8 cellular contexts compared by ENCODE assay signal in the genomic region with DNA sequence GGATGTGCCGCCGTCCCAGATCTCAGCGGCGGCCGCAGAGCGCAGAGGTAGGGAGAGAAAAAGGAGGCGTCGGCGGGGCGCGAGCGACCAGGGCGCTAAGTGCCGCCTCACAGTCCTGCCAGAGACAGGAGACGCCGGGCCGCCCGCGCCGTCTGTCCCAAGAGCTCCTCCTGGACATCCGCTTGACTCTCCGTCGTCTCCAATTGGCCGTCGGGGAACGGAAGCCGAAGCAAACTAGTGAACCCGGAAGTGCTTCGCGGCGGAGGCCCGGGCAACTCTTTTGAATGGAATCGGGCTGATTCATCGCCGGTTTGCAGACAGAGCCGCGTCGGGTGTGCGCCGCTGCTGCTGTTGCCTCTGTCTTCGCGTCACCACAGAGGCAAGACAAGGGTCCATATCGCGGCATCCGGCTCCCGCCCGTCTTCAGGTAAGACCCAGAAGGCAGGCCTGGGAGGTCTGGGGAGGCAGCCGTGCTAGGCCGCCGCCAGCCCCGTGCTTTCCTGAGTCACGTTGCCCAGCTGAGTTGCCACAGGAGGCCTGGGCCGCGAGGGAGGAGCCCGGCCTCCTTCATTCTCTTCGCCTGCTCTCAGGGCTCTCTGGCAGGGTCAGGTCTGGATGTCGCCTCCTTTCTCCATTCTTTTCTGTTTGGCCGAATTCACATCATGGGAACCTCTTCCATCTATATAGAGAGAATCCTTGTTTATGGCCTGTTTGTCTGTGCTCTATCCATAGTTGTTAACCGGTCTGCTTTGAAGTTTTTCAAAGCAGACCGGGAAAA. TPM values are rescaled to one million over a fixed set of nuclear protein-coding genes. Genes with fewer than 3 reads are reported as not detected.
A peak's percentile ranks its signal among the peaks of the same experiment; 100 is the strongest.
DNase-seq lines count a peak whose midpoint lies in the region; ATAC-seq and TF ChIP-seq lines count a peak whose summit lies in the region.

TSS of gene PSMD14 (plus strand) at position 248 of the 778 bp plus-strand sequence. CDS start 10,401 bp downstream, outside the sequence.

- peak within 1 kb of the TSS; percentile 79 for H3K4me3 ChIP-seq in DOHH2 (ENCODE audit: low read length)
- peak within 1 kb of the TSS; percentile 79 for H3K4me3 ChIP-seq in GM23338
- H3K4me3 ChIP-seq in fibroblast of mammary gland (ENCODE audit: control insufficient read depth, low read depth, low read length) = peak within 1 kb of the TSS; percentile 82

- intact Hi-C loops in natural killer cell (cut with micrococcal nuclease) = loop anchor here (1.0 kb wide), 1 partner anchor 148 kb away; the partner anchor contains the start of gene TANK

- H3K27ac Mint-ChIP-seq in GM23338 = peak within 1 kb of the TSS; percentile 97
- peak within 1 kb of the TSS; percentile 99 for H3K27ac Mint-ChIP-seq in activated T-helper 17 cell treated with anti-CD3 and anti-CD28 coated beads, Interleukin-2, amount 50 U/mL, for 72 hours
- H3K27ac Mint-ChIP-seq in natural killer cell = peak within 1 kb of the TSS; percentile 94 to 97

- peaks cover 59% of the 10 kb centered on the region for H3K79me2 ChIP-seq in DOHH2 (ENCODE audit: control insufficient read depth, low read length)
- H3K79me2 ChIP-seq in GM23338 (replicated peaks; ENCODE audit: insufficient read depth) = peaks cover 50% of the 10 kb centered on the region

- POLR2A ChIA-PET in RWPE1 (lab: Yijun Ruan, JAX; ENCODE audit: low non-redundant PET) = interaction anchor here (0.6 kb wide), 2 partner anchors 11 to 76 kb away, joined by 3 to 11 read pairs; no protein-coding TSS in a partner anchor

- H3K9me2 ChIP-seq in DOHH2 (replicated peaks; ENCODE audit: control insufficient read depth, low read length) (no peaks in the 10 kb centered on the region), GM23338 (ENCODE audit: insufficient read depth) (no peaks in the 10 kb centered on the region; the same call in 1 of the 2 replicates)

- CTCF ChIA-PET in RWPE1 (lab: Yijun Ruan, JAX) = no interaction called here

- H3K9me3 ChIP-seq in DOHH2 (ENCODE audit: control insufficient read depth, insufficient read depth, low read length) = peaks cover 5% of the 10 kb centered on the region; the same call in 1 of the 2 replicates

- no peak for TF ChIP-seq CTCF in DOHH2 (IDR thresholded peaks at IDR 0.05; ENCODE audit: low read depth, low read length, poor library complexity, severe bottlenecking)
- TF ChIP-seq CTCF in GM23338 (conservative IDR thresholded peaks at IDR 0.05; ENCODE audit: low read depth in 2 of 2) = no peak; a peak in 1 of 4 replicates
- TF ChIP-seq CTCF in RWPE1 (conservative IDR thresholded peaks at IDR 0.05; ENCODE audit: low read depth) = no peak
- TF ChIP-seq CTCF in fibroblast of mammary gland (conservative IDR thresholded peaks at IDR 0.05; ENCODE audit: control insufficient read depth, insufficient read depth, low read depth, low read length) = no peak
- TF ChIP-seq CTCF in natural killer cell (IDR thresholded peaks at IDR 0.05) = no peak

- H3F3A ChIP-seq in DOHH2 (ENCODE audit: control insufficient read depth, insufficient read depth) = no peaks in the 10 kb centered on the region
- H3F3A ChIP-seq in GM23338 (replicated peaks; ENCODE audit: low read depth) = peaks cover 4% of the 10 kb centered on the region

- H3K27ac ChIP-seq in DOHH2 (ENCODE audit: low read depth, low read length) (peak within 1 kb of the TSS; percentile 70), GM23338 (ENCODE audit: low read depth) (peak within 1 kb of the TSS; percentile 95), RWPE1 (peak within 1 kb of the TSS; percentile 91)

- H3K4me1 ChIP-seq in DOHH2 (ENCODE audit: control insufficient read depth, low read length) (peaks cover 25% of the 10 kb centered on the region), GM23338 (ENCODE audit: insufficient read depth) (peaks cover 18% of the 10 kb centered on the region)

- H3K27me3 ChIP-seq in DOHH2 (ENCODE audit: control insufficient read depth, low read length) = no peaks in the 10 kb centered on the region
- no peaks in the 10 kb centered on the region for H3K27me3 ChIP-seq in GM23338 (ENCODE audit: insufficient read depth)

- peaks cover 15% of the 10 kb centered on the region for H3K4me1 Mint-ChIP-seq in GM23338
- H3K4me1 Mint-ChIP-seq in activated T-helper 17 cell treated with anti-CD3 and anti-CD28 coated beads, Interleukin-2, amount 50 U/mL, for 72 hours = peaks cover 12% of the 10 kb centered on the region
- H3K4me1 Mint-ChIP-seq in natural killer cell = peaks cover 33 to 37% of the 10 kb centered on the region in 2 donors

- H3K36me3 ChIP-seq in DOHH2 (ENCODE audit: control insufficient read depth, low read length) (peaks cover 25% of the 10 kb centered on the region), GM23338 (ENCODE audit: insufficient read depth) (no peaks in the 10 kb centered on the region)

- H4K20me1 ChIP-seq in DOHH2 (ENCODE audit: control insufficient read depth, insufficient read depth, low read depth, low read length) (no peaks in the 10 kb centered on the region; the same call in 1 of the 2 replicates), GM23338 (replicated peaks; ENCODE audit: insufficient read depth) (peaks cover 17% of the 10 kb centered on the region)

- peaks cover 11% of the 10 kb centered on the region for H3K36me3 Mint-ChIP-seq in GM23338 (ENCODE audit: low read depth)
- H3K36me3 Mint-ChIP-seq in activated T-helper 17 cell treated with anti-CD3 and anti-CD28 coated beads, Interleukin-2, amount 50 U/mL, for 72 hours (ENCODE audit: low read depth) = peaks cover 35% of the 10 kb centered on the region
- H3K36me3 Mint-ChIP-seq in natural killer cell = no peaks in the 10 kb centered on the region

- ATAC-seq in GM23338 = peak; percentile 97
- peak; percentile 95 for ATAC-seq in activated T-helper 17 cell treated with anti-CD3 and anti-CD28 coated beads, Interleukin-2, amount 50 U/mL, for 72 hours (replicated peaks)
- peak; percentile 91 to 95 (median 93) for ATAC-seq in natural killer cell

- peak; percentile 98 for DNase-seq in GM23338 (ENCODE audit: low spot score)
- peak; percentile 94 for DNase-seq in LHCN-M2 (ENCODE audit: low read depth)
- DNase-seq in RWPE1 (ENCODE audit: low spot score) = peak; percentile 85
- peak; percentile 94 for DNase-seq in fibroblast of mammary gland (ENCODE audit: low read depth)
- peak; percentile 84 for DNase-seq in natural killer cell
- peak; percentile 92 for DNase-seq in stimulated activated naive CD4-positive, alpha-beta T cell treated with Interleukin-2 at 50 U/mL for 16 hours (lab: John Stamatoyannopoulos, UW)

- H2AFZ ChIP-seq in GM23338 = peak within 1 kb of the TSS; percentile 98

- H3K27me3 Mint-ChIP-seq in GM23338 (ENCODE audit: insufficient read depth, low read depth, poor library complexity) (no peaks in the 10 kb centered on the region), natural killer cell (ENCODE audit: low read depth in 2 of 2) (peaks cover 0 to 6% of the 10 kb centered on the region in 2 donors)
- no peaks in the 10 kb centered on the region for H3K27me3 Mint-ChIP-seq in activated T-helper 17 cell treated with anti-CD3 and anti-CD28 coated beads, Interleukin-2, amount 50 U/mL, for 72 hours

- peaks cover 4% of the 10 kb centered on the region; the same call in 1 of the 3 replicates for H3K9me3 Mint-ChIP-seq in GM23338
- H3K9me3 Mint-ChIP-seq in activated T-helper 17 cell treated with anti-CD3 and anti-CD28 coated beads, Interleukin-2, amount 50 U/mL, for 72 hours = no peaks in the 10 kb centered on the region
- peaks cover 0 to 2% of the 10 kb centered on the region in 2 donors for H3K9me3 Mint-ChIP-seq in natural killer cell

- H3K4me3 Mint-ChIP-seq in GM23338 = peak within 1 kb of the TSS; percentile 90
- peak within 1 kb of the TSS; percentile 98 for H3K4me3 Mint-ChIP-seq in activated T-helper 17 cell treated with anti-CD3 and anti-CD28 coated beads, Interleukin-2, amount 50 U/mL, for 72 hours
- peak within 1 kb of the TSS; percentile 95 for H3K4me3 Mint-ChIP-seq in natural killer cell

- peak within 1 kb of the TSS; percentile 91 for H3K4me2 ChIP-seq in DOHH2 (ENCODE audit: low read length)
- peak within 1 kb of the TSS; percentile 92 for H3K4me2 ChIP-seq in GM23338

TF ChIP-seq in GM23338, 12 proteins besides CTCF, POLR2A, EP300 and RAD21:
- TF ChIP-seq JUNB (IDR thresholded peaks at IDR 0.05; ENCODE audit: unreplicated experiment) (no peak), CREB1 (CRISPR knock-in tag; IDR thresholded peaks at IDR 0.05; ENCODE audit: low read depth) (peak; percentile 62), EZH2phosphoT487 (IDR thresholded peaks at IDR 0.05; ENCODE audit: unreplicated experiment) (no peak), POLR2AphosphoS5 (IDR thresholded peaks at IDR 0.05; ENCODE audit: low read depth) (peak; percentile 84), ETS1 (IDR thresholded peaks at IDR 0.05) (peak; percentile 60)

RNA-seq across cellular contexts. Expression of gene PSMD14, which starts in this region (rescaled TPM):
- total RNA-seq in GM23338 (2014; rRNA removed; shearing (Covaris generic)) = 91.6 and 92.2 TPM in 2 replicates
- 112 and 123 TPM in 2 replicates for polyA plus RNA-seq in GM23338 (2016; fragmentation: Nextera tagmentation; extraction: Ambion mirVana)
- total RNA-seq in LHCN-M2 (2014; rRNA removed) = 147 and 149 TPM in 2 replicates
- 59.0 TPM for polyA plus RNA-seq in LHCN-M2 (2012)
- total RNA-seq in activated T-helper 17 cell treated with anti-CD3 and anti-CD28 coated beads, Interleukin-2, amount 50 U/mL, for 72 hours = 100 to 1,000 TPM in 1 of 2 donors, 10 to 100 TPM in 1; 80.1 to 119 TPM
- 10 to 100 TPM; 34.2 to 40.9 (median 36.2) TPM for total RNA-seq in natural killer cell

Comparison
In these comparisons a context has a peak if more than half of its experiments do, and no peak if none do; other contexts are left out.
1. Peak in every context shown above with its lines: DNase-seq, ATAC-seq, H3K4me3 ChIP-seq and H3K27ac ChIP-seq.